ENCODE assay signal across 14 cellular contexts in the genomic region with DNA sequence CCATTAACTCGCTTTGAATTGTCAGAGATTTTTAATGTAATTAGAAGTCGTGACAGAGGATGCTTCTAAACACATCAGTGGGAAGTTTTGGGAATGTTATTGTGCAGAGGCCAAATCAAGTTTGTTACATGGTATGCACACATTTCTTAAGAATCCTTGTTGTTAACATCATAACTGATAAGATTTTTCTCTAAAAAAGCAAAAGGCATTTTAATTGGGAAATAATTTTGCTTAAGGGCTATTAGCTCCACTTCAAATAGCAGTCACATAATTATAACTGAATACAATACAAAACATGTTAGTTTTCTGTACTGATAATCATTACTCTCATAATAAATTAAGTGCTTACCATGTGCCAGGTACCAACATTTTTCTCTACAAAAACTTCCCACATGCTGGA.
"Had no signal": no experiment of that assay in that cellular context is flagged by ENCODE, and none has a peak within 500 bp of the region (broad histone marks: within the 10 kb centered on the region; RNA-seq: fewer than 3 reads in every experiment).

No MANE protein-coding gene starts in this region.

- ATAC-seq: activated CD4-positive, alpha-beta T cell treated with anti-CD3 and anti-CD28 coated beads for 36 hours; activated naive CD4-positive, alpha-beta T cell treated with anti-CD3 and anti-CD28 coated beads, Interleukin-2, amount 50 U/mL, for 72 hours; left colon; right cardiac atrium had no signal

- H3K4me3 ChIP-seq: dorsolateral prefrontal cortex, hepatocyte, lung, skin epidermis, testis had no signal

- H3K27me3 ChIP-seq: dorsolateral prefrontal cortex, hepatocyte, testis had no signal

- DNase-seq: activated CD4-positive, alpha-beta T cell treated with anti-CD3 and anti-CD28 coated beads for 36 hours; activated CD4-positive, alpha-beta T cell treated with anti-CD3 and anti-CD28 coated beads, Interleukin-2, amount 50 U/mL, for 48 hours; activated gamma-delta T cell; caudate nucleus; dorsolateral prefrontal cortex; left colon; midbrain; right cardiac atrium; testis had no signal

- H3K27ac Mint-ChIP-seq: activated CD4-positive, alpha-beta T cell treated with anti-CD3 and anti-CD28 coated beads for 36 hours; activated naive CD4-positive, alpha-beta T cell treated with anti-CD3 and anti-CD28 coated beads, Interleukin-2, amount 50 U/mL, for 72 hours; progenitor cell of endocrine pancreas had no signal

- H3K79me2 ChIP-seq: hepatocyte had no signal

- H2AFZ ChIP-seq: hepatocyte had no signal

- H3K9me3 ChIP-seq: testis had no signal

- H3K27me3 Mint-ChIP-seq: activated CD4-positive, alpha-beta T cell treated with anti-CD3 and anti-CD28 coated beads for 36 hours; progenitor cell of endocrine pancreas had no signal

- H3K36me3 Mint-ChIP-seq: activated naive CD4-positive, alpha-beta T cell treated with anti-CD3 and anti-CD28 coated beads, Interleukin-2, amount 50 U/mL, for 72 hours had no signal

- H3K9me3 Mint-ChIP-seq: activated naive CD4-positive, alpha-beta T cell treated with anti-CD3 and anti-CD28 coated beads, Interleukin-2, amount 50 U/mL, for 72 hours had no signal

- H3K27ac ChIP-seq: hepatocyte, skin epidermis had no signal

- H3K4me3 Mint-ChIP-seq: activated CD4-positive, alpha-beta T cell treated with anti-CD3 and anti-CD28 coated beads for 36 hours had no signal
